8 cellular contexts compared by ENCODE assay signal in the genomic region with DNA sequence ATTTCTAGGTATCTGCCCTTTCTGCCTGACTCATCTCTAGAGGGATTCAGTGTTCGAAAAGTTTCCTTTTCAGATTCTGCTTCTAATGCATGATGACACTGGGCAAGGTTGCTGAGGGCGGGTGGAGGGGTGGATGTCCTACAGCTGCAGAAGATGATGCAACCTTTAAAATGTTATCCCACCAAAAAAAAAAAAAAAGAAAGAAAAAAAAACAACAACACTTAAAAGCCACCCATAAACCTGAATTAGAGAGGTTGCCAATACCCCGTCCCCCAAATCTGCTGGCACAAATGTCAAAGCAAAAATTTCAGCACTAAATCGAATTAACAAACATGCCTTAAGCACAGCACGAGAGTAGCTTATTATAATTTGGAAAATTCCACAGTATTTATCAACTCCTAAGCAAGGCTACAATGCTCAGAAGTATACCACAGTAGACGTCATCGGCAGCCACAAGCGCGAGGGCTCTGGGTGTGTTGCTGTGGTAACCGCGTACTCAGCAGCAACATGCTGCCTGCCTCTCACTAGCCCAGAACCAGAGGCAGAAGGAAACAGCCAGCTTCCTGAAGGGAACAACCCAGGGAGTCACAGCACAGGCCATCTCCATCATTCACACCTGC.
DNase-seq lines count a peak whose midpoint lies in the region; ATAC-seq lines count a peak whose summit lies in the region.

No MANE protein-coding gene starts in this region.

- DNase-seq in NCI-H1417 (lab: John Stamatoyannopoulos, UW) (peak; percentile 11 to 83 (median 51)), NCI-H1417 treated with DMSO at 0.1 percent for 48 hours (lab: John Stamatoyannopoulos, UW) (no peak), T-helper 1 cell (peak; percentile 58 to 92 (median 74)), amniotic stem cell (lab: John Stamatoyannopoulos, UW) (peak; percentile 54), iPS-NIHi11 (ENCODE audit: low spot score) (peak; percentile 28), NCI-H526 treated with DMSO at 0.1 percent for 48 hours (lab: John Stamatoyannopoulos, UW) (no peak)
- DNase-seq in stimulated activated CD4-positive, alpha-beta T cell treated with anti-CD3 and anti-CD28 coated beads, Interleukin-15, amount 100 ng/mL, for 1 hour (ENCODE audit: low read depth in 1 of 2, low spot score in 1 of 2), result peak; percentile 20 to 38

- peak; percentile 84 for ATAC-seq in HG03175 (IDR thresholded peaks at IDR 0.05; ENCODE audit: unreplicated experiment)

Comparison
In these comparisons a context has a peak if more than half of its experiments do, and no peak if none do; other contexts are left out.
1. DNase-seq: peak in NCI-H1417 (3 of 3), T-helper 1 cell (5 of 5), amniotic stem cell (single experiment), iPS-NIHi11 (single experiment) and stimulated activated CD4-positive, alpha-beta T cell treated with anti-CD3 and anti-CD28 coated beads, Interleukin-15, amount 100 ng/mL, for 1 hour (2 of 2); none in NCI-H1417 treated with DMSO at 0.1 percent for 48 hours (single experiment) and NCI-H526 treated with DMSO at 0.1 percent for 48 hours (single experiment).